In genomic region chr15:100043732-100044131, GRCh38 we compare ENCODE assay signal across 17 cellular contexts.
DNase-seq lines count a peak whose midpoint lies in the region; ATAC-seq and TF ChIP-seq lines count a peak whose summit lies in the region.
"Had no signal": no experiment of that assay in that cellular context is flagged by ENCODE, and none has a peak within 500 bp of the region (broad histone marks: within the 10 kb centered on the region; RNA-seq: fewer than 3 reads in every experiment).

No MANE protein-coding gene starts in this region.

- intact Hi-C loops in gastrocnemius medialis (cut with DNase I; ENCODE audit: low total_unique reads): no loop called here

- H3K4me1 ChIP-seq in SJSA1 (replicated peaks) (peaks cover 26% of the 10 kb centered on the region), fibroblast of lung (ENCODE audit: control insufficient read depth, extremely low read depth, insufficient read depth, low read length) (no peaks in the 10 kb centered on the region), gastrocnemius medialis (peaks cover 21 to 23% of the 10 kb centered on the region in 2 donors)

- H3K4me3 ChIP-seq in SJSA1: no peak overlapping the region
- H3K4me3 ChIP-seq in fibroblast of lung (replicated peaks in 1 of 4; ENCODE audit: control extremely low read depth in 1 of 4, insufficient read depth in 1 of 4, low read depth in 3 of 4, low read length in 4 of 4): no peak overlapping the region
- H3K4me3 ChIP-seq in gastrocnemius medialis: peak overlapping the region in 3 of 4 donors; percentile 16 to 30 (median 19)
- H3K4me3 ChIP-seq: mucosa of descending colon, transverse colon had no signal

- DNase-seq in SJSA1 (ENCODE audit: low read depth in 1 of 2, low spot score in 2 of 2) (no peak), fibroblast of lung (ENCODE audit: low read depth in 2 of 2) (no peak), gastrocnemius medialis (no peak), iPS-NIHi7 (ENCODE audit: extremely low spot score) (no peak), epidermal melanocyte (ENCODE audit: insufficient read length, low spot score) (no peak), retina (no peak)
- DNase-seq: activated CD4-positive, alpha-beta T cell treated with anti-CD3 and anti-CD28 coated beads, Interleukin-2, amount 50 U/mL, for 4 hours; DMS79; effector CD8-positive, alpha-beta T cell; mucosa of descending colon; NCI-H1417 treated with DMSO at 0.1 percent for 48 hours; RPMI8226; stimulated activated CD4-positive, alpha-beta T cell treated with anti-CD3 and anti-CD28 coated beads, Interleukin-2, amount 100 ng/mL, for 24 hours; stimulated activated CD8-positive, alpha-beta memory T cell treated with anti-CD3 and anti-CD28 coated beads, Interleukin-4, amount 100 ng/mL, for 48 hours; transverse colon had no signal

- H3K9me3 ChIP-seq in SJSA1 (replicated peaks) (no peaks in the 10 kb centered on the region), fibroblast of lung (ENCODE audit: control insufficient read depth, insufficient read depth, low read depth, low read length) (no peaks in the 10 kb centered on the region), gastrocnemius medialis (no peaks in the 10 kb centered on the region)
- H3K9me3 ChIP-seq: transverse colon had no signal

- H4K20me1 ChIP-seq in fibroblast of lung (ENCODE audit: control insufficient read depth, extremely low read depth, insufficient read depth, low read length): no peaks in the 10 kb centered on the region

- TF ChIP-seq POLR2A in gastrocnemius medialis (IDR thresholded peaks at IDR 0.05): no peak

- H3K36me3 ChIP-seq in SJSA1: no peaks in the 10 kb centered on the region
- H3K36me3 ChIP-seq in fibroblast of lung (ENCODE audit: control insufficient read depth, insufficient read depth, low read length): no peaks in the 10 kb centered on the region
- no peaks in the 10 kb centered on the region for H3K36me3 ChIP-seq in gastrocnemius medialis
- H3K36me3 ChIP-seq: transverse colon had no signal

- in situ Hi-C loops in gastrocnemius medialis (cut with MboI; ENCODE audit: low sequenced_read_pairs in 4 of 4): no loop called here

- no peak overlapping the region for H3K9ac ChIP-seq in fibroblast of lung (ENCODE audit: insufficient read depth, low read length)

- peak overlapping the region; percentile 7 for H2AFZ ChIP-seq in fibroblast of lung (ENCODE audit: low read length)

- H3K4me2 ChIP-seq in fibroblast of lung (ENCODE audit: extremely low read depth, insufficient read depth, low read length): peak overlapping the region; percentile 48

- peak; percentile 46 for ATAC-seq in GM21381 (IDR thresholded peaks at IDR 0.05; ENCODE audit: unreplicated experiment)
- ATAC-seq in gastrocnemius medialis: peak; percentile 31 to 63
- no peak for ATAC-seq in GM19463 (IDR thresholded peaks at IDR 0.05; ENCODE audit: unreplicated experiment)
- ATAC-seq: mucosa of descending colon had no signal

- peak overlapping the region; percentile 77 for H3K27ac ChIP-seq in SJSA1
- H3K27ac ChIP-seq in fibroblast of lung (ENCODE audit: insufficient read depth, low read length): no peak overlapping the region
- H3K27ac ChIP-seq in gastrocnemius medialis: peak overlapping the region; percentile 48 to 87 (median 74)

- no peaks in the 10 kb centered on the region for H3K79me2 ChIP-seq in fibroblast of lung (ENCODE audit: control insufficient read depth, insufficient read depth, low read length)

- TF ChIP-seq CTCF in fibroblast of lung (conservative IDR thresholded peaks at IDR 0.05 in 1 of 2, IDR thresholded peaks at IDR 0.05 in 1 of 2; ENCODE audit: low read depth in 1 of 2, low read length in 2 of 2): no peak
- no peak for TF ChIP-seq CTCF in gastrocnemius medialis (IDR thresholded peaks at IDR 0.05 in 4 of 5, conservative IDR thresholded peaks at IDR 0.05 in 1 of 5)

- no peaks in the 10 kb centered on the region for H3K27me3 ChIP-seq in SJSA1 (replicated peaks)
- H3K27me3 ChIP-seq in fibroblast of lung (ENCODE audit: control insufficient read depth, insufficient read depth, low read length): no peaks in the 10 kb centered on the region
- no peaks in the 10 kb centered on the region for H3K27me3 ChIP-seq in gastrocnemius medialis
- H3K27me3 ChIP-seq: transverse colon had no signal

Comparison
In these comparisons a context has a peak if more than half of its experiments do, and no peak if none do; other contexts are left out.
1. H3K4me3 ChIP-seq: peak in gastrocnemius medialis (3 of 4); none in SJSA1 (single experiment) and fibroblast of lung (0 of 4).